Comparison of ENCODE assay signal across 26 cellular contexts in the genomic region with DNA sequence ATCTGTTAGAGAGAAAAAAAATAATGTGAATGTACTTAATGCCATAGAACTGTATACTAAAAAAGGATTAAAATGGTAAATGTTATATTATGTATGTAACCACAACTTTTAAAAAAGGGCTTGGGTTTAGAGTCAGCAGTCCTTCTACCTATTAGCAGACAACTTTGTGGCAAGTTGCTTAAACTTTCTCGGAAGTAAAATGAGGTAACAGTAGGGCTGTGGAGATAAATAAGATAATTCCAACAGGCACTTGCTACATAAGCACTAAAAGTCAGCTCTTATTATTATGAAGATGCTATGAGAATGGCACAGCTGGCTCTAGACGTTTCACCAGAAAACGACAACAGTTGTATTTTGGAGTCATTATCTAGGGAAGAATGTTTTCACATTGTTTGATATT.
"Had no signal": no experiment of that assay in that cellular context is flagged by ENCODE, and none has a peak within 500 bp of the region (broad histone marks: within the 10 kb centered on the region; RNA-seq: fewer than 3 reads in every experiment).

No MANE protein-coding gene starts in this region.

- H3K36me3 ChIP-seq: brain microvascular endothelial cell, cardiac muscle cell, Peyer's patch, SJCRH30 had no signal

- ATAC-seq: activated naive CD4-positive, alpha-beta T cell treated with anti-CD3 and anti-CD28 coated beads, Interleukin-2, amount 50 U/mL, for 72 hours; WTC11 had no signal

- H3K27me3 Mint-ChIP-seq: activated CD4-positive, alpha-beta T cell treated with anti-CD3 and anti-CD28 coated beads, Interleukin-2, amount 10 ng/mL, durations not matched to agents 24 days and 14 days had no signal

- H3K4me3 Mint-ChIP-seq: activated CD4-positive, alpha-beta T cell treated with anti-CD3 and anti-CD28 coated beads, Interleukin-2, amount 10 ng/mL, durations not matched to agents 24 days and 14 days; T-helper 1 cell treated with Interleukin-12 subunit alpha and Interleukin-12 subunit beta and Interleukin-4 antibody, amounts not matched to agents 30 μg/mL and 1 μg/mL, for 36 hours; WTC11 had no signal

- DNase-seq: activated CD4-positive, alpha-beta T cell treated with anti-CD3 and anti-CD28 coated beads for 1 hour; activated CD4-positive, alpha-beta T cell treated with anti-CD3 and anti-CD28 coated beads, Interleukin-2, amount 10 ng/mL, durations not matched to agents 24 days and 14 days; activated CD4-positive, alpha-beta T cell treated with anti-CD3 and anti-CD28 coated beads, Interleukin-2, amount 50 U/mL, for 48 hours; activated effector memory CD4-positive, alpha-beta T cell treated with Interleukin-2 at 50 U/mL for 16 hours; activated naive CD4-positive, alpha-beta T cell; activated T-cell treated with anti-CD3 and anti-CD28 coated beads for 4 hours; brain microvascular endothelial cell; Kasumi-1; KBM-7; MV-4-11; NCI-H1105; NCI-H1436; NCI-H1694 treated with DMSO at 0.1 percent for 48 hours; NCI-H2029 treated with DMSO at 0.1 percent for 48 hours; NCI-H510A treated with DMSO at 0.1 percent for 48 hours; NCI-H69; NK-92 treated with Interleukin-12 subunit alpha and Interleukin-12 subunit beta, amount 100 ng/mL, for 24 hours; Peyer's patch; Right ventricle myocardium superior; SJCRH30; SK-N-SH had no signal

- H3K27ac ChIP-seq: brain microvascular endothelial cell, cardiac muscle cell, Peyer's patch, RWPE1, SJCRH30 had no signal

- H3K4me3 ChIP-seq: cardiac muscle cell, Peyer's patch, SJCRH30 had no signal

- H3K27ac Mint-ChIP-seq: activated CD4-positive, alpha-beta T cell treated with anti-CD3 and anti-CD28 coated beads, Interleukin-2, amount 10 ng/mL, durations not matched to agents 24 days and 14 days; T-helper 1 cell treated with Interleukin-12 subunit alpha and Interleukin-12 subunit beta and Interleukin-4 antibody, amounts not matched to agents 30 μg/mL and 1 μg/mL, for 36 hours; WTC11 had no signal

- H3K27me3 ChIP-seq: brain microvascular endothelial cell, cardiac muscle cell, Peyer's patch, SJCRH30 had no signal

- H3K9me3 ChIP-seq: Peyer's patch, SJCRH30 had no signal
